10 cellular contexts compared by ENCODE assay signal in the genomic region with DNA sequence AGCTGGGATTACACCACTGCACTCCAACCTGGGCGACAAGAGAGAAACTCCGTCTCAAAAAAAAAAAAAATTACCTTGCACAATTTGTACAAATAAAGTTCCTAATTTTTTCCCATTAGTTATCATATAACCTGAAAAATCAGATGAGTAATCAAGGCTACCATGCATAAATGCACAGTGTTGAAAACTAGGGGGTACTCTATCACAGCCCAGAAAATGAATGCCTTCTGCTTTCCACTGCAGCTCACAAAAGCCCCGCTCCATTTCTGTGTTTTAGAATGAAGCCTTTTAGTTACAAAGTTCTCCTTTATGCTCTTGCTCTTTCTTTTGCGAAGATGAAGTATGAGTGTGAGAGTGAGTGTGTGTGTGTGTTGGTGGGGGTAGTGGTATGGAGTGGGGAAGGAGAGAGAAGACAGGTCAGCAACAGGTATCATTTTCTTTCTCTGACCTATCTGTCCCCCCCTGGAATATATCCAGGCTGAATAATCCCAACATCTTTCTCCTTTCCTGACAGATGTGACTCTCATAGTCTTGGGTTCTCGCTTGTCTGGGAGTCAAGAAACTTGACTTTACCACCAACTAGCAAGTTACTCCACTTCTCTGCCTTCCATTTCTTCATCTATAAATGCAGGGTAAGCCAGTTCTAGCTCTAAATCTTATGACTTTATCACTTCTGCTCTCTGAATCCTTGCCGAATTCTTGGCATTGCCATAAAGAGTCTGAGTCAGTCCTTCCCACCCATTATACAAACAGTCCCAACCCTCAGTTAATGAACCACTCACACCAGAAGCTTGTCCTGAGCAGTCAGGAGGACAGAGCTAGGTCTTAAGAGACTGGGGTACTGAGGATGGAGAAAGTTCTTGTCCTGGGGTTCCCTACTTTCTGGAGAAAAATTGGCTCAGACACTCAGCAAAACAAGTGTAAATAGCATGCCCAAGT. TPM values are rescaled to one million over a fixed set of nuclear protein-coding genes. Genes with fewer than 3 reads are reported as not detected.
DNase-seq lines count a peak whose midpoint lies in the region; ATAC-seq, FAIRE-seq and TF ChIP-seq lines count a peak whose summit lies in the region.
"Had no signal": no experiment of that assay in that cellular context is flagged by ENCODE, and none has a peak within 500 bp of the region (broad histone marks: within the 10 kb centered on the region; RNA-seq: fewer than 3 reads in every experiment).

No MANE protein-coding gene starts in this region.

- H3K4me3 ChIP-seq in small intestine (ENCODE audit: low read depth in 1 of 2, low read length in 2 of 2) = no peak overlapping the region
- no peak overlapping the region for H3K4me3 ChIP-seq in right lobe of liver

- H3K9me3 ChIP-seq in small intestine (ENCODE audit: control insufficient read depth, low read depth) = no peaks in the 10 kb centered on the region
- H3K9me3 ChIP-seq in right lobe of liver = no peaks in the 10 kb centered on the region

- H3K27ac Mint-ChIP-seq in activated B cell treated with CpG ODN at 0.5 μM for 24 hours = peak overlapping the region; percentile 18

- H3K27ac ChIP-seq in small intestine (ENCODE audit: low read depth in 1 of 2, low read length in 1 of 2) = peak overlapping the region in 1 of 2 donors; percentile 36
- H3K27ac ChIP-seq in right lobe of liver = no peak overlapping the region

- no peaks in the 10 kb centered on the region for H3K27me3 Mint-ChIP-seq in activated B cell treated with CpG ODN at 0.5 μM for 24 hours

- H3K4me1 Mint-ChIP-seq in activated B cell treated with CpG ODN at 0.5 μM for 24 hours = peaks cover 10% of the 10 kb centered on the region

- no peaks in the 10 kb centered on the region for H3K9me3 Mint-ChIP-seq in activated B cell treated with CpG ODN at 0.5 μM for 24 hours

- peaks cover 0 to 4% of the 10 kb centered on the region in 2 donors for H3K4me1 ChIP-seq in small intestine (ENCODE audit: control insufficient read depth in 2 of 2, insufficient read depth in 1 of 2, low read depth in 1 of 2, low read length in 1 of 2)
- no peaks in the 10 kb centered on the region for H3K4me1 ChIP-seq in right lobe of liver

- 52 to 71% (median 60%) methylated on average over 6 of the region's 6 CpGs for WGBS in small intestine, 3 donors
- WGBS in right lobe of liver (ENCODE audit: insufficient coverage, low coverage, low lambda C conversion rate, missing lambda C conversion rate) = 76% methylated on average over 6 of the region's 6 CpGs

- DNase-seq in HCEC 1CT = peak; percentile 69
- DNase-seq in activated B cell treated with CpG ODN at 0.5 μM for 24 hours = no peak
- DNase-seq in fibroblast of the conjunctiva (ENCODE audit: low read depth) = peak; percentile 75
- peak; percentile 87 for DNase-seq in small intestine
- no peak for DNase-seq in DMS53 (lab: John Stamatoyannopoulos, UW)
- DNase-seq in NCI-H748 (lab: John Stamatoyannopoulos, UW; ENCODE audit: unreplicated experiment) = no peak
- DNase-seq in right lobe of liver = no peak
- DNase-seq: NCI-H510A treated with DMSO at 0.1 percent for 48 hours, trophoblast cell had no signal

- TF ChIP-seq CTCF in activated B cell treated with CpG ODN at 0.5 μM for 24 hours (IDR thresholded peaks at IDR 0.05) (no peak), right lobe of liver (IDR thresholded peaks at IDR 0.05) (no peak)

- CTCF ChIA-PET in activated B cell treated with CpG ODN at 0.5 μM for 24 hours (lab: Charles Lee) = interaction anchor here (3.7 kb wide), 1 partner anchor 33 kb away, joined by 18 read pairs; no protein-coding TSS in a partner anchor

- H3K27me3 ChIP-seq in small intestine (ENCODE audit: control insufficient read depth in 2 of 2, insufficient read depth in 2 of 2, low read length in 2 of 2) (no peaks in the 10 kb centered on the region), right lobe of liver (no peaks in the 10 kb centered on the region)

- FAIRE-seq in small intestine (lab: Jason Lieb, UNC) = no peak

- peaks cover 59% of the 10 kb centered on the region for H3K36me3 Mint-ChIP-seq in activated B cell treated with CpG ODN at 0.5 μM for 24 hours (ENCODE audit: low read depth)

- ATAC-seq in activated B cell treated with CpG ODN at 0.5 μM for 24 hours (ENCODE audit: low read depth) (no peak), GM21381 (IDR thresholded peaks at IDR 0.05; ENCODE audit: unreplicated experiment) (no peak), right lobe of liver (no peak)

- no peak overlapping the region for H3K4me3 Mint-ChIP-seq in activated B cell treated with CpG ODN at 0.5 μM for 24 hours

- no peaks in the 10 kb centered on the region for H3K36me3 ChIP-seq in small intestine (ENCODE audit: control insufficient read depth in 2 of 2, insufficient read depth in 2 of 2, low read length in 2 of 2)
- H3K36me3 ChIP-seq in right lobe of liver = no peaks in the 10 kb centered on the region

- no peak for TF ChIP-seq POLR2A in right lobe of liver (IDR thresholded peaks at IDR 0.05)

- POLR2A ChIA-PET in activated B cell treated with CpG ODN at 0.5 μM for 24 hours (lab: Charles Lee) = interaction anchor here (0.7 to 1.2 kb wide), 2 partner anchors 13 to 17 kb away, joined by 3 to 5 read pairs; no protein-coding TSS in a partner anchor

- intact Hi-C loops in activated B cell treated with CpG ODN at 0.5 μM for 24 hours (cut with micrococcal nuclease) (loop anchor here (1.0 kb wide), 1 partner anchor 33 kb away; no protein-coding TSS in a partner anchor), right lobe of liver (cut with DNase I) (no loop called here)

RNA-seq across cellular contexts. Expression of gene BIN2, which starts 16.1 kb away (rescaled TPM):
- 22.2 and 25.6 TPM in 2 replicates for total RNA-seq in activated B cell treated with CpG ODN at 0.5 μM for 24 hours
- polyA plus RNA-seq in small intestine = 1 to 10 TPM; 1.6 to 5.4 (median 2.7) TPM
- 1 to 10 TPM; 2.3 to 5.8 (median 3.7) TPM for total RNA-seq in right lobe of liver

RNA-seq across cellular contexts. Expression of gene SMAGP, which starts 37.7 kb away (rescaled TPM):
- 11.4 and 11.5 TPM in 2 replicates for total RNA-seq in activated B cell treated with CpG ODN at 0.5 μM for 24 hours
- 10 to 100 TPM; 22.2 to 48.7 (median 24.6) TPM for polyA plus RNA-seq in small intestine
- 1 to 10 TPM; 2.9 to 9.7 (median 5.6) TPM for total RNA-seq in right lobe of liver

RNA-seq across cellular contexts. Expression of gene CELA1, which starts 38.6 kb away (rescaled TPM):
- total RNA-seq in activated B cell treated with CpG ODN at 0.5 μM for 24 hours (not detected in 2 replicates), right lobe of liver (not detected)
- polyA plus RNA-seq in small intestine = not detected

Comparison
In these comparisons a context has a peak if more than half of its experiments do, and no peak if none do; other contexts are left out.
1. DNase-seq: peak in HCEC 1CT (single experiment), fibroblast of the conjunctiva (single experiment) and small intestine (single experiment); none in activated B cell treated with CpG ODN at 0.5 μM for 24 hours (single experiment), DMS53 (single experiment), NCI-H748 (single experiment) and right lobe of liver (0 of 3).